Comparison of ENCODE assay signal across 24 cellular contexts in the genomic region with DNA sequence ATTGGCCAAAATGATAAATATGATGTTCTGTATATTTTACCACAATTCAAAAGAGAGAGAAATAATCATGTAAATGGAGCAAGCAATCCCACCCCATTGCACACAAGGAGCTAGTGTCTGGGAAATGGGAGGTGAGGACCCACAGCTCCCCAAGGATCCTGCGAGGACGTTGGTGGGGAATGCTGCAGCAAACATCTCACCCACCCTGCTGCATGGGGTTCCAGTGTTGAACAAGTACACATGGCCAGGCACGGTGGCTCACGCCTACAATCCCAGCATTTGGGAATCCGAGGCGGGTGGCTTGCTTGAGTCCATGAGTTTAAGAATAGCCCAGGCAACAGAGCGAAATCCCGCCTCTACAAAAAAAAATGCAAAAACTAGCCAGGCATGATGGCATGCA. TPM values are rescaled to one million over a fixed set of nuclear protein-coding genes. Genes with fewer than 3 reads are reported as not detected.
DNase-seq lines count a peak whose midpoint lies in the region; ATAC-seq and TF ChIP-seq lines count a peak whose summit lies in the region.
"Had no signal": no experiment of that assay in that cellular context is flagged by ENCODE, and none has a peak within 500 bp of the region (broad histone marks: within the 10 kb centered on the region; RNA-seq: fewer than 3 reads in every experiment).

No MANE protein-coding gene starts in this region.

- peaks cover 75% of the 10 kb centered on the region for H3K4me1 Mint-ChIP-seq in stimulated activated naive CD8-positive, alpha-beta T cell treated with anti-CD3 and anti-CD28 coated beads, Interleukin-15, Interleukin-2, amounts not matched to agents 100 ng/mL and 50 ng/mL, for 24 hours (ENCODE audit: low read depth)
- H3K4me1 Mint-ChIP-seq in stimulated activated naive CD8-positive, alpha-beta T cell treated with anti-CD3 and anti-CD28 coated beads, Interleukin-15, amount 100 ng/mL, for 72 hours: peaks cover 70% of the 10 kb centered on the region
- H3K4me1 Mint-ChIP-seq in activated CD8-positive, alpha-beta T cell treated with anti-CD3 and anti-CD28 coated beads, Interleukin-2, amount 10 ng/mL, durations not matched to agents 7 days and 5 days (ENCODE audit: low read depth): peaks cover 58% of the 10 kb centered on the region
- H3K4me1 Mint-ChIP-seq in naive B cell: peaks cover 50 to 84% (median 63%) of the 10 kb centered on the region in 3 donors
- peaks cover 10% of the 10 kb centered on the region for H3K4me1 Mint-ChIP-seq in neural progenitor cell

- no peak for ATAC-seq in stimulated activated naive CD8-positive, alpha-beta T cell treated with anti-CD3 and anti-CD28 coated beads, Interleukin-15, amount 100 ng/mL, for 72 hours
- no peak for ATAC-seq in activated CD8-positive, alpha-beta T cell treated with anti-CD3 and anti-CD28 coated beads, Interleukin-2, amount 10 ng/mL, durations not matched to agents 7 days and 5 days
- ATAC-seq in naive B cell (ENCODE audit: low read depth in 2 of 2): no peak
- ATAC-seq in HG02763 (IDR thresholded peaks at IDR 0.05; ENCODE audit: unreplicated experiment): no peak
- ATAC-seq: left lobe of liver, sciatic nerve had no signal

- no peak for DNase-seq in stimulated activated naive CD8-positive, alpha-beta T cell treated with anti-CD3 and anti-CD28 coated beads, Interleukin-15, amount 100 ng/mL, for 72 hours
- DNase-seq in activated CD8-positive, alpha-beta T cell treated with anti-CD3 and anti-CD28 coated beads, Interleukin-2, amount 10 ng/mL, durations not matched to agents 7 days and 5 days: no peak
- DNase-seq in naive B cell: no peak
- DNase-seq in dermis blood vessel endothelial cell: no peak
- DNase-seq in neural progenitor cell (ENCODE audit: low spot score): no peak
- DNase-seq: activated CD4-positive, CD25-positive, alpha-beta regulatory T cell; activated effector memory CD4-positive, alpha-beta T cell treated with anti-CD3 and anti-CD28 coated beads, Interleukin-2, amount 50 U/mL, for 16 hours; central memory CD4-positive, alpha-beta T cell; erythroblast; foreskin fibroblast; GF-D8; MV-4-11; NCI-H1694; NCI-H748 treated with DMSO at 0.1 percent for 48 hours; stimulated activated CD4-positive, alpha-beta T cell treated with anti-CD3 and anti-CD28 coated beads, Interleukin-15, amount 100 ng/mL, for 24 hours; stimulated activated CD8-positive, alpha-beta memory T cell treated with anti-CD3 and anti-CD28 coated beads, Interleukin-4, amount 100 ng/mL, for 48 hours had no signal

- H3K27ac Mint-ChIP-seq in stimulated activated naive CD8-positive, alpha-beta T cell treated with anti-CD3 and anti-CD28 coated beads, Interleukin-15, Interleukin-2, amounts not matched to agents 100 ng/mL and 50 ng/mL, for 24 hours: peak overlapping the region; percentile 55
- no peak overlapping the region for H3K27ac Mint-ChIP-seq in stimulated activated naive CD8-positive, alpha-beta T cell treated with anti-CD3 and anti-CD28 coated beads, Interleukin-15, amount 100 ng/mL, for 72 hours
- H3K27ac Mint-ChIP-seq in activated CD8-positive, alpha-beta T cell treated with anti-CD3 and anti-CD28 coated beads, Interleukin-2, amount 10 ng/mL, durations not matched to agents 7 days and 5 days: peak overlapping the region; percentile 39
- H3K27ac Mint-ChIP-seq in naive B cell (peak overlapping the region in 5 of 6 donors; percentile 16 to 87 (median 37)), neural progenitor cell (no peak overlapping the region)
- H3K27ac Mint-ChIP-seq: nephron had no signal

- H3K36me3 Mint-ChIP-seq in stimulated activated naive CD8-positive, alpha-beta T cell treated with anti-CD3 and anti-CD28 coated beads, Interleukin-15, Interleukin-2, amounts not matched to agents 100 ng/mL and 50 ng/mL, for 24 hours (ENCODE audit: low read depth): peaks cover 45% of the 10 kb centered on the region
- H3K36me3 Mint-ChIP-seq in activated CD8-positive, alpha-beta T cell treated with anti-CD3 and anti-CD28 coated beads, Interleukin-2, amount 10 ng/mL, durations not matched to agents 7 days and 5 days (ENCODE audit: low read depth): peaks cover 70% of the 10 kb centered on the region
- H3K36me3 Mint-ChIP-seq in naive B cell: peaks cover 9 to 17% of the 10 kb centered on the region in 2 donors
- peaks cover 6% of the 10 kb centered on the region for H3K36me3 Mint-ChIP-seq in neural progenitor cell

- POLR2A ChIA-PET in activated CD8-positive, alpha-beta T cell treated with anti-CD3 and anti-CD28 coated beads, Interleukin-2, amount 10 ng/mL, durations not matched to agents 7 days and 5 days (lab: Charles Lee): interaction anchor here (3.4 kb wide), 1 partner anchor 15 kb away, joined by 21 read pairs; no protein-coding TSS in a partner anchor

- H3K4me3 Mint-ChIP-seq in stimulated activated naive CD8-positive, alpha-beta T cell treated with anti-CD3 and anti-CD28 coated beads, Interleukin-15, Interleukin-2, amounts not matched to agents 100 ng/mL and 50 ng/mL, for 24 hours: no peak overlapping the region
- H3K4me3 Mint-ChIP-seq in stimulated activated naive CD8-positive, alpha-beta T cell treated with anti-CD3 and anti-CD28 coated beads, Interleukin-15, amount 100 ng/mL, for 72 hours: no peak overlapping the region
- H3K4me3 Mint-ChIP-seq in activated CD8-positive, alpha-beta T cell treated with anti-CD3 and anti-CD28 coated beads, Interleukin-2, amount 10 ng/mL, durations not matched to agents 7 days and 5 days: no peak overlapping the region
- peak overlapping the region in 5 of 8 donors; percentile 24 to 85 (median 54) for H3K4me3 Mint-ChIP-seq in naive B cell
- H3K4me3 Mint-ChIP-seq in neural progenitor cell: no peak overlapping the region
- H3K4me3 Mint-ChIP-seq: nephron had no signal

- H3K4me1 ChIP-seq in neural progenitor cell: no peaks in the 10 kb centered on the region
- H3K4me1 ChIP-seq: vagina had no signal

- no peak for TF ChIP-seq CTCF in neural progenitor cell (IDR thresholded peaks at IDR 0.05)

- CTCF ChIA-PET in activated CD8-positive, alpha-beta T cell treated with anti-CD3 and anti-CD28 coated beads, Interleukin-2, amount 10 ng/mL, durations not matched to agents 7 days and 5 days (lab: Charles Lee): interaction anchor here (1.5 to 1.7 kb wide), 2 partner anchors 15 to 25 kb away, joined by 4 to 5 read pairs; no protein-coding TSS in a partner anchor

- H3K27me3 Mint-ChIP-seq in stimulated activated naive CD8-positive, alpha-beta T cell treated with anti-CD3 and anti-CD28 coated beads, Interleukin-15, Interleukin-2, amounts not matched to agents 100 ng/mL and 50 ng/mL, for 24 hours: no peaks in the 10 kb centered on the region
- H3K27me3 Mint-ChIP-seq in stimulated activated naive CD8-positive, alpha-beta T cell treated with anti-CD3 and anti-CD28 coated beads, Interleukin-15, amount 100 ng/mL, for 72 hours: no peaks in the 10 kb centered on the region
- no peaks in the 10 kb centered on the region for H3K27me3 Mint-ChIP-seq in activated CD8-positive, alpha-beta T cell treated with anti-CD3 and anti-CD28 coated beads, Interleukin-2, amount 10 ng/mL, durations not matched to agents 7 days and 5 days (ENCODE audit: low read depth)
- H3K27me3 Mint-ChIP-seq in naive B cell (no peaks in the 10 kb centered on the region), neural progenitor cell (ENCODE audit: insufficient read depth, low read depth) (peaks cover 7% of the 10 kb centered on the region)

- H3K79me2 ChIP-seq in neural progenitor cell (ENCODE audit: low read depth): no peaks in the 10 kb centered on the region

- no peaks in the 10 kb centered on the region for H3K9me3 ChIP-seq in neural progenitor cell (ENCODE audit: low read depth)
- H3K9me3 ChIP-seq: vagina had no signal

- H3F3A ChIP-seq in neural progenitor cell (ENCODE audit: low read depth): peaks cover 7% of the 10 kb centered on the region

- H3K4me3 ChIP-seq in neural progenitor cell: no peak overlapping the region
- H3K4me3 ChIP-seq: vagina had no signal

- no peak overlapping the region for H2AFZ ChIP-seq in neural progenitor cell (replicated peaks)

- H4K20me1 ChIP-seq in neural progenitor cell (ENCODE audit: low read depth): no peaks in the 10 kb centered on the region

- H3K9me3 Mint-ChIP-seq in stimulated activated naive CD8-positive, alpha-beta T cell treated with anti-CD3 and anti-CD28 coated beads, Interleukin-15, Interleukin-2, amounts not matched to agents 100 ng/mL and 50 ng/mL, for 24 hours: no peaks in the 10 kb centered on the region
- no peaks in the 10 kb centered on the region for H3K9me3 Mint-ChIP-seq in stimulated activated naive CD8-positive, alpha-beta T cell treated with anti-CD3 and anti-CD28 coated beads, Interleukin-15, amount 100 ng/mL, for 72 hours
- H3K9me3 Mint-ChIP-seq in activated CD8-positive, alpha-beta T cell treated with anti-CD3 and anti-CD28 coated beads, Interleukin-2, amount 10 ng/mL, durations not matched to agents 7 days and 5 days (ENCODE audit: insufficient read depth): no peaks in the 10 kb centered on the region
- H3K9me3 Mint-ChIP-seq in naive B cell (no peaks in the 10 kb centered on the region), neural progenitor cell (no peaks in the 10 kb centered on the region)
- H3K9me3 Mint-ChIP-seq: nephron had no signal

- no peaks in the 10 kb centered on the region for H3K36me3 ChIP-seq in neural progenitor cell

- H3K9ac ChIP-seq in neural progenitor cell: no peak overlapping the region

- H3K27ac ChIP-seq in neural progenitor cell: no peak overlapping the region
- H3K27ac ChIP-seq: vagina had no signal

- no peaks in the 10 kb centered on the region for H3K27me3 ChIP-seq in neural progenitor cell
- H3K27me3 ChIP-seq: vagina had no signal

- no peak overlapping the region for H3K4me2 ChIP-seq in neural progenitor cell

RNA-seq across cellular contexts. Expression of a gene that starts 29.0 kb away (rescaled TPM):
- 100 to 1,000 TPM; 294 to 299 TPM for total RNA-seq in activated CD8-positive, alpha-beta T cell treated with anti-CD3 and anti-CD28 coated beads, Interleukin-2, amount 10 ng/mL, durations not matched to agents 7 days and 5 days
- polyA plus RNA-seq in naive B cell (ENCODE audit: low read depth in 6 of 6): 10 to 100 TPM; 12.2 to 73.3 (median 36.3) TPM
- total RNA-seq in dermis blood vessel endothelial cell (56.0 and 61.8 TPM in 2 replicates), neural progenitor cell (ENCODE audit: low replicate concordance) (4.4 and 10.5 TPM in 2 replicates)

RNA-seq across cellular contexts. Expression of a gene that starts 35.0 kb away (rescaled TPM):
- total RNA-seq in activated CD8-positive, alpha-beta T cell treated with anti-CD3 and anti-CD28 coated beads, Interleukin-2, amount 10 ng/mL, durations not matched to agents 7 days and 5 days: not detected
- polyA plus RNA-seq in naive B cell (ENCODE audit: low read depth in 6 of 6): not detected
- not detected in 2 replicates for total RNA-seq in dermis blood vessel endothelial cell
- not detected in 2 replicates for total RNA-seq in neural progenitor cell (ENCODE audit: low replicate concordance)
- total RNA-seq: astrocyte, left lobe of liver, mesenteric fat pad, sciatic nerve, vagina had no signal

Comparison
In these comparisons a context has a peak if more than half of its experiments do, and no peak if none do; other contexts are left out.
1. H3K27ac Mint-ChIP-seq: peak in stimulated activated naive CD8-positive, alpha-beta T cell treated with anti-CD3 and anti-CD28 coated beads, Interleukin-15, Interleukin-2, amounts not matched to agents 100 ng/mL and 50 ng/mL, for 24 hours (single experiment), activated CD8-positive, alpha-beta T cell treated with anti-CD3 and anti-CD28 coated beads, Interleukin-2, amount 10 ng/mL, durations not matched to agents 7 days and 5 days (single experiment) and naive B cell (5 of 6); none in stimulated activated naive CD8-positive, alpha-beta T cell treated with anti-CD3 and anti-CD28 coated beads, Interleukin-15, amount 100 ng/mL, for 72 hours (0 of 2) and neural progenitor cell (single experiment).
2. H3K4me3 Mint-ChIP-seq: peak in naive B cell (5 of 8); none in stimulated activated naive CD8-positive, alpha-beta T cell treated with anti-CD3 and anti-CD28 coated beads, Interleukin-15, Interleukin-2, amounts not matched to agents 100 ng/mL and 50 ng/mL, for 24 hours (single experiment), stimulated activated naive CD8-positive, alpha-beta T cell treated with anti-CD3 and anti-CD28 coated beads, Interleukin-15, amount 100 ng/mL, for 72 hours (0 of 2), activated CD8-positive, alpha-beta T cell treated with anti-CD3 and anti-CD28 coated beads, Interleukin-2, amount 10 ng/mL, durations not matched to agents 7 days and 5 days (single experiment) and neural progenitor cell (single experiment).